ENCODE assay signal across 8 cellular contexts in genomic region chr5:14581891-14582796, GRCh38. TPM values are rescaled to one million over a fixed set of nuclear protein-coding genes. Genes with fewer than 3 reads are reported as not detected.
A peak's percentile ranks its signal among the peaks of the same experiment; 100 is the strongest.
DNase-seq lines count a peak whose midpoint lies in the region; ATAC-seq and TF ChIP-seq lines count a peak whose summit lies in the region.

No MANE protein-coding gene starts in this region.

- peak overlapping the region; percentile 57 for H3K4me3 ChIP-seq in Caco-2 (ENCODE audit: low read depth, low read length)
- peak overlapping the region; percentile 73 for H3K4me3 ChIP-seq in SJCRH30
- H3K4me3 ChIP-seq in skeletal muscle cell (ENCODE audit: low read depth, low read length): peak overlapping the region; percentile 46

- peaks cover 6% of the 10 kb centered on the region for H3K4me1 Mint-ChIP-seq in Caco-2 (ENCODE audit: low read depth, unreplicated experiment)

- intact Hi-C loops in Caco-2 (cut with micrococcal nuclease; ENCODE audit: unreplicated experiment): loop anchor here (1.0 to 5.0 kb wide), 2 partner anchors 31 to 70 kb away; no protein-coding TSS in a partner anchor
- intact Hi-C loops in left cardiac atrium (cut with DNase I): no loop called here

- H3K9me3 Mint-ChIP-seq in Caco-2 (ENCODE audit: unreplicated experiment): no peaks in the 10 kb centered on the region

- H3K27me3 Mint-ChIP-seq in Caco-2 (ENCODE audit: insufficient read depth, unreplicated experiment): peaks cover 2% of the 10 kb centered on the region

- DNase-seq in Caco-2 (peak; percentile 78 to 79), HK-2 (ENCODE audit: unreplicated experiment) (peak; percentile 35), SJCRH30 (peak; percentile 49 to 51), left cardiac atrium (peak; percentile 60), skeletal muscle cell (ENCODE audit: low read depth) (no peak), 8988T (no peak)
- DNase-seq in activated gamma-delta T cell treated with anti-CD3 and anti-CD28 coated beads, Interleukin-2, amount 50 U/mL, for 16 hours (ENCODE audit: low read depth): peak; percentile 70

- CTCF ChIA-PET in Caco-2 (lab: Charles Lee): interaction anchor here (0.6 to 1.8 kb wide), 4 partner anchors 31 to 126 kb away, joined by 3 to 7 read pairs (median 4); no protein-coding TSS in a partner anchor

- ATAC-seq in GM19467 (IDR thresholded peaks at IDR 0.05; ENCODE audit: unreplicated experiment): peak; percentile 70
- ATAC-seq in left cardiac atrium: peak; percentile 70 to 76

- H3K27me3 ChIP-seq in Caco-2 (replicated peaks; ENCODE audit: control insufficient read depth, insufficient read depth, low read length): no peaks in the 10 kb centered on the region
- H3K27me3 ChIP-seq in SJCRH30: no peaks in the 10 kb centered on the region

- H3K9me3 ChIP-seq in Caco-2: no peaks in the 10 kb centered on the region
- H3K9me3 ChIP-seq in SJCRH30 (replicated peaks): 0 out of 2 replicates have a peak, but pooled peaks cover 4% of the 10 kb centered on the region

- no TSS peak for BruUV-seq in Caco-2 (replicated peaks; lab: Mats Ljungman, UMichigan)

- H3K36me3 Mint-ChIP-seq in Caco-2 (ENCODE audit: insufficient read depth, unreplicated experiment): no peaks in the 10 kb centered on the region

- H3K27ac Mint-ChIP-seq in Caco-2 (ENCODE audit: unreplicated experiment): peak overlapping the region; percentile 48

- H3K4me1 ChIP-seq in Caco-2 (peaks cover 9% of the 10 kb centered on the region; the same call in 1 of the 2 replicates), SJCRH30 (peaks cover 8% of the 10 kb centered on the region; the same call in 1 of the 2 replicates)

- TF ChIP-seq CTCF in Caco-2 (IDR thresholded peaks at IDR 0.05; ENCODE audit: insufficient read depth in 1 of 2, low read depth in 1 of 2, low read length in 1 of 2, severe bottlenecking in 1 of 2, unreplicated experiment in 1 of 2): peak; percentile 36 to 51

- peak overlapping the region; percentile 44; the same call in 1 of the 2 replicates for H3K27ac ChIP-seq in SJCRH30

- no peaks in the 10 kb centered on the region for H3K36me3 ChIP-seq in Caco-2 (ENCODE audit: control insufficient read depth, insufficient read depth, low read length)
- H3K36me3 ChIP-seq in SJCRH30: no peaks in the 10 kb centered on the region

- H3K4me3 Mint-ChIP-seq in Caco-2 (ENCODE audit: unreplicated experiment): peak overlapping the region; percentile 73

- POLR2A ChIA-PET in Caco-2 (lab: Charles Lee): interaction anchor here (1.3 kb wide), 1 partner anchor 31 kb away, joined by 3 read pairs; no protein-coding TSS in a partner anchor

RNA-seq across cellular contexts. Expression of gene OTULINL, which starts 0.6 kb away (rescaled TPM):
- total RNA-seq in Caco-2 (2022): 16.3 and 18.3 TPM in 2 replicates
- total RNA-seq in SJCRH30 (2014; rRNA removed; shearing (Covaris generic)): 20.7 and 21.5 TPM in 2 replicates
- 10 to 100 TPM in 1 of 2 donors, 1 to 10 TPM in 1; 4.9 to 12.9 TPM for total RNA-seq in left cardiac atrium

Comparison
In these comparisons a context has a peak if more than half of its experiments do, and no peak if none do; other contexts are left out.
1. DNase-seq: peak in Caco-2 (2 of 2), HK-2 (single experiment), SJCRH30 (2 of 2), activated gamma-delta T cell treated with anti-CD3 and anti-CD28 coated beads, Interleukin-2, amount 50 U/mL, for 16 hours (single experiment) and left cardiac atrium (single experiment); none in skeletal muscle cell (single experiment) and 8988T (single experiment).
2. Peak in every context shown above with its lines, with median percentiles within 50 percentile points of each other: H3K4me3 ChIP-seq.